In the genomic region with DNA sequence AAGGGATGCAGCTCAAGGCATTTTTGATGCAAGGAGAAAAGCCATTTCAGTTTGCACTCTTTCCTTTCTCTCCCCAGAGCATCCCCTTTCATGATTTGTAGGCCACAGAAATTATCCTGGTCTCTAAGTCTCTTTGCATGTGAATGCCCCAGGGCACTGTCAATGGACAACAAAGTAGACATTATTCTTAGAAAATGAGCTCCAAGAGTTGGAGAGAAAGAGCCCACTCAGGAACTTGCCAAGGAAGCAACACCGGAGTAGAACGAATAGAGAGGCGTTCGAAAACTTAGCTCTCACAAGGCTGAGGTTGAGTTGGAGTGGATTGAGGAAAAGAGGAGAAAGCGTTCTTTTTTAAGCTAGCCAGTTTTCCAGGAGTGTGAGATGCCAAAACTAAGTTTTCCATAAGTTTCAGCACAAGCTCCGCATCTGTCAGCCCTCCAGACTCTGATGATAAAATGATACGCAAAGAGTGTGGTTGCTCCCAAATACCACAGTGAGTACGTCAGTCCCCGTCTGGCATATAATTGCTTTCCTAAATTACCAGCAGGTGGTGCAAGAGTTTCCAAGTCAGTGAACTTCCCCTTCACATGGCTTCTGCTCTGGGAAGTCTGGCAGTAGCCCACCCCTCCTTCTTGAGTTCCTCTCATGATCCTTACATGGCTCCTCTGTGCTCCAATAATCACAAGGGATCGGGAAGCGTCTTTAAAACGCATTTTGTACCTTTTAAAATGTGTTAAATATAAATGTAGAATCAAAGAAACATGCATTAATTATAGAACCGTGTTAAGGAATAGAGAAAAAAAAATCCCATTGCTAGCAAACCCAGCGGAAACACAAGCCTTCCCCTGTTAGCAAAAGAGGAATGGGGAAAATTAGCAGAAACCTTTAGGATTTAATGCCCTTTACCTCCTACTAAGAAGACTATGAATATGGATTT, we compare ENCODE assay signal across 9 cellular contexts.
DNase-seq lines count a peak whose midpoint lies in the region; ATAC-seq and TF ChIP-seq lines count a peak whose summit lies in the region.
"Had no signal": no experiment of that assay in that cellular context is flagged by ENCODE, and none has a peak within 500 bp of the region (broad histone marks: within the 10 kb centered on the region; RNA-seq: fewer than 3 reads in every experiment).

No MANE protein-coding gene starts in this region.

- no peak overlapping the region for H3K4me3 Mint-ChIP-seq in natural killer cell treated with Interleukin-12 subunit alpha and Interleukin-12 subunit beta and Interleukin-15 and Interleukin-18, amount 100 ng/mL, for 72 hours
- H3K4me3 Mint-ChIP-seq: stimulated activated naive CD8-positive, alpha-beta T cell treated with anti-CD3 and anti-CD28 coated beads, Interleukin-15, Interleukin-2, amounts not matched to agents 100 ng/mL and 50 ng/mL, for 24 hours had no signal

- H3K79me2 ChIP-seq in MM.1S (ENCODE audit: low read length): no peaks in the 10 kb centered on the region

- H3K27ac ChIP-seq in MM.1S (ENCODE audit: low read length): no peak overlapping the region

- no peaks in the 10 kb centered on the region for H3K36me3 Mint-ChIP-seq in natural killer cell treated with Interleukin-12 subunit alpha and Interleukin-12 subunit beta and Interleukin-15 and Interleukin-18, amount 100 ng/mL, for 72 hours

- no peak overlapping the region for H3K4me2 ChIP-seq in MM.1S (ENCODE audit: low read depth, low read length)

- no peak overlapping the region for H2AFZ ChIP-seq in MM.1S (ENCODE audit: low read length)

- peak; percentile 68 for TF ChIP-seq CTCF in MM.1S (IDR thresholded peaks at IDR 0.05; ENCODE audit: low read length)

- H3F3A ChIP-seq in MM.1S (ENCODE audit: insufficient read depth, low read length): no peaks in the 10 kb centered on the region

- no peak overlapping the region for H3K27ac Mint-ChIP-seq in natural killer cell treated with Interleukin-12 subunit alpha and Interleukin-12 subunit beta and Interleukin-15 and Interleukin-18, amount 100 ng/mL, for 72 hours
- H3K27ac Mint-ChIP-seq: stimulated activated naive CD8-positive, alpha-beta T cell treated with anti-CD3 and anti-CD28 coated beads, Interleukin-15, Interleukin-2, amounts not matched to agents 100 ng/mL and 50 ng/mL, for 24 hours had no signal

- no peaks in the 10 kb centered on the region for H3K9me3 ChIP-seq in MM.1S (replicated peaks; ENCODE audit: insufficient read depth, low read length)

- peaks cover 4% of the 10 kb centered on the region; the same call in 1 of the 2 replicates for H3K4me1 ChIP-seq in MM.1S (ENCODE audit: low read length)

- H3K9ac ChIP-seq in MM.1S (ENCODE audit: low read length): no peak overlapping the region

- TF ChIP-seq POLR2A in erythroblast (IDR thresholded peaks at IDR 0.05; ENCODE audit: low read length): no peak

- no peaks in the 10 kb centered on the region for H3K9me3 Mint-ChIP-seq in natural killer cell treated with Interleukin-12 subunit alpha and Interleukin-12 subunit beta and Interleukin-15 and Interleukin-18, amount 100 ng/mL, for 72 hours
- H3K9me3 Mint-ChIP-seq: stimulated activated naive CD8-positive, alpha-beta T cell treated with anti-CD3 and anti-CD28 coated beads, Interleukin-15, Interleukin-2, amounts not matched to agents 100 ng/mL and 50 ng/mL, for 24 hours had no signal

- no peaks in the 10 kb centered on the region for H3K36me3 ChIP-seq in MM.1S (replicated peaks; ENCODE audit: insufficient read depth, low read length)

- DNase-seq in GM04504 (ENCODE audit: low read depth) (peak; percentile 42), MM.1S (peak; percentile 56), SIG-M5 (lab: John Stamatoyannopoulos, UW) (peak; percentile 3), erythroblast (lab: John Stamatoyannopoulos, UW) (peak; percentile 20 to 55), middle frontal gyrus (ENCODE audit: extremely low spot score, low spot score) (peak; percentile 22)
- no peak for DNase-seq in activated T-cell treated with anti-CD3 and anti-CD28 coated beads, Interleukin-2, amount 50 U/mL, for 1 hour
- no peak for DNase-seq in natural killer cell treated with Interleukin-12 subunit alpha and Interleukin-12 subunit beta and Interleukin-15 and Interleukin-18, amount 100 ng/mL, for 72 hours (ENCODE audit: low spot score)

- no peaks in the 10 kb centered on the region for H3K4me1 Mint-ChIP-seq in natural killer cell treated with Interleukin-12 subunit alpha and Interleukin-12 subunit beta and Interleukin-15 and Interleukin-18, amount 100 ng/mL, for 72 hours (ENCODE audit: low read depth in 2 of 2)

- no peak overlapping the region for H3K4me3 ChIP-seq in MM.1S (ENCODE audit: low read length)

- H4K20me1 ChIP-seq in MM.1S (ENCODE audit: insufficient read depth, low read length): no peaks in the 10 kb centered on the region

- no peaks in the 10 kb centered on the region for H3K9me2 ChIP-seq in MM.1S (replicated peaks; ENCODE audit: insufficient read depth, low read length)

- no peaks in the 10 kb centered on the region for H3K27me3 ChIP-seq in MM.1S (replicated peaks; ENCODE audit: insufficient read depth, low read length)

- ATAC-seq in GM21723 (IDR thresholded peaks at IDR 0.05; ENCODE audit: unreplicated experiment): peak; percentile 70
- ATAC-seq in natural killer cell treated with Interleukin-12 subunit alpha and Interleukin-12 subunit beta and Interleukin-15 and Interleukin-18, amount 100 ng/mL, for 72 hours: no peak

- no peaks in the 10 kb centered on the region for H3K27me3 Mint-ChIP-seq in natural killer cell treated with Interleukin-12 subunit alpha and Interleukin-12 subunit beta and Interleukin-15 and Interleukin-18, amount 100 ng/mL, for 72 hours
- H3K27me3 Mint-ChIP-seq: stimulated activated naive CD8-positive, alpha-beta T cell treated with anti-CD3 and anti-CD28 coated beads, Interleukin-15, Interleukin-2, amounts not matched to agents 100 ng/mL and 50 ng/mL, for 24 hours had no signal

Comparison
In these comparisons a context has a peak if more than half of its experiments do, and no peak if none do; other contexts are left out.
1. DNase-seq: peak in GM04504 (single experiment), MM.1S (single experiment), SIG-M5 (single experiment), erythroblast (2 of 2) and middle frontal gyrus (single experiment); none in activated T-cell treated with anti-CD3 and anti-CD28 coated beads, Interleukin-2, amount 50 U/mL, for 1 hour (single experiment) and natural killer cell treated with Interleukin-12 subunit alpha and Interleukin-12 subunit beta and Interleukin-15 and Interleukin-18, amount 100 ng/mL, for 72 hours (single experiment).